1 cellular context compared by ENCODE assay signal in the genomic region with DNA sequence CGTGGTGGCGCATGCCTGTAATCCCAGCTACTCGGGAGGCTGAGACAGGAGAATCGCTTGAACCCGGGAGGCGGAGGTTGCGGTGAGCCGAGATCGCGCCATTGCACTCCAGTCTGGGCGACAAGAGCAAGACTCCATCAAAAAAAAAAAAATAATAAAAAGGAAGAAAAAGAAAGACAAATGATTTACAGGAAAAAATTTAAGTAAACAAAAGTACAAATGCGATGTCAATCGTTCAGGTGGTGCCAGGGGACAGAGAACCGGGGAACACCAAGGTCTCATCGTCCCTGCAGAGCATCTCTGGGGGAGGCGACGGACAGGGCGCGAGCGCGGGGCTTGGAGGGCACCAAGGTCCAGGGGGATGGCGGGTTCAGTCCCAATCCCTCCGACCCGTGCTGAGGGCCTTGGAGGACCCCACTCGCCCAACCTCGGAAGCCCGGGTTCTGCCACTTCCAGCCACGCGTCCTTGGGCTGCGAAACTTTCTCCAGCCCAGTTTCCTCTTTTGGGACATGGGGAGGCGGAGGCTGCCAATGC.
TF ChIP-seq lines count a peak whose summit lies in the region.

No MANE protein-coding gene starts in this region.

TF ChIP-seq in HCT116, 20 proteins besides CTCF, POLR2A, EP300 and RAD21:
- TF ChIP-seq SIN3A (IDR thresholded peaks at IDR 0.05; ENCODE audit: low read depth): no peak
- TF ChIP-seq SRF (IDR thresholded peaks at IDR 0.05; ENCODE audit: low read depth): no peak
- no peak for TF ChIP-seq CEBPB (IDR thresholded peaks at IDR 0.05; ENCODE audit: low read depth)
- no peak for TF ChIP-seq ZNF274 (IDR thresholded peaks at IDR 0.05; ENCODE audit: low read depth, low read length)
- TF ChIP-seq, protein P1, sequence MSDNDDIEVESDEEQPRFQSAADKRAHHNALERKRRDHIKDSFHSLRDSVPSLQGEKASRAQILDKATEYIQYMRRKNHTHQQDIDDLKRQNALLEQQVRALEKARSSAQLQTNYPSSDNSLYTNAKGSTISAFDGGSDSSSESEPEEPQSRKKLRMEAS (IDR thresholded peaks at IDR 0.05): no peak
- no peak for TF ChIP-seq POLR2AphosphoS5 (IDR thresholded peaks at IDR 0.05; ENCODE audit: low read depth, low read length)
- no peak for TF ChIP-seq EGR1 (IDR thresholded peaks at IDR 0.05; ENCODE audit: low read depth)
- TF ChIP-seq, protein P2, sequence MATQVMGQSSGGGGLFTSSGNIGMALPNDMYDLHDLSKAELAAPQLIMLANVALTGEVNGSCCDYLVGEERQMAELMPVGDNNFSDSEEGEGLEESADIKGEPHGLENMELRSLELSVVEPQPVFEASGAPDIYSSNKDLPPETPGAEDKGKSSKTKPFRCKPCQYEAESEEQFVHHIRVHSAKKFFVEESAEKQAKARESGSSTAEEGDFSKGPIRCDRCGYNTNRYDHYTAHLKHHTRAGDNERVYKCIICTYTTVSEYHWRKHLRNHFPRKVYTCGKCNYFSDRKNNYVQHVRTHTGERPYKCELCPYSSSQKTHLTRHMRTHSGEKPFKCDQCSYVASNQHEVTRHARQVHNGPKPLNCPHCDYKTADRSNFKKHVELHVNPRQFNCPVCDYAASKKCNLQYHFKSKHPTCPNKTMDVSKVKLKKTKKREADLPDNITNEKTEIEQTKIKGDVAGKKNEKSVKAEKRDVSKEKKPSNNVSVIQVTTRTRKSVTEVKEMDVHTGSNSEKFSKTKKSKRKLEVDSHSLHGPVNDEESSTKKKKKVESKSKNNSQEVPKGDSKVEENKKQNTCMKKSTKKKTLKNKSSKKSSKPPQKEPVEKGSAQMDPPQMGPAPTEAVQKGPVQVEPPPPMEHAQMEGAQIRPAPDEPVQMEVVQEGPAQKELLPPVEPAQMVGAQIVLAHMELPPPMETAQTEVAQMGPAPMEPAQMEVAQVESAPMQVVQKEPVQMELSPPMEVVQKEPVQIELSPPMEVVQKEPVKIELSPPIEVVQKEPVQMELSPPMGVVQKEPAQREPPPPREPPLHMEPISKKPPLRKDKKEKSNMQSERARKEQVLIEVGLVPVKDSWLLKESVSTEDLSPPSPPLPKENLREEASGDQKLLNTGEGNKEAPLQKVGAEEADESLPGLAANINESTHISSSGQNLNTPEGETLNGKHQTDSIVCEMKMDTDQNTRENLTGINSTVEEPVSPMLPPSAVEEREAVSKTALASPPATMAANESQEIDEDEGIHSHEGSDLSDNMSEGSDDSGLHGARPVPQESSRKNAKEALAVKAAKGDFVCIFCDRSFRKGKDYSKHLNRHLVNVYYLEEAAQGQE (IDR thresholded peaks at IDR 0.05; ENCODE audit: low read depth): no peak
- TF ChIP-seq TCF7L2 (IDR thresholded peaks at IDR 0.05; ENCODE audit: borderline replicate concordance, extremely low read depth, insufficient read depth, insufficient read length): no peak
- TF ChIP-seq JUND (IDR thresholded peaks at IDR 0.05): no peak
- TF ChIP-seq EZH2phosphoT487 (IDR thresholded peaks at IDR 0.05; ENCODE audit: borderline replicate concordance): no peak
- TF ChIP-seq, protein P3, sequence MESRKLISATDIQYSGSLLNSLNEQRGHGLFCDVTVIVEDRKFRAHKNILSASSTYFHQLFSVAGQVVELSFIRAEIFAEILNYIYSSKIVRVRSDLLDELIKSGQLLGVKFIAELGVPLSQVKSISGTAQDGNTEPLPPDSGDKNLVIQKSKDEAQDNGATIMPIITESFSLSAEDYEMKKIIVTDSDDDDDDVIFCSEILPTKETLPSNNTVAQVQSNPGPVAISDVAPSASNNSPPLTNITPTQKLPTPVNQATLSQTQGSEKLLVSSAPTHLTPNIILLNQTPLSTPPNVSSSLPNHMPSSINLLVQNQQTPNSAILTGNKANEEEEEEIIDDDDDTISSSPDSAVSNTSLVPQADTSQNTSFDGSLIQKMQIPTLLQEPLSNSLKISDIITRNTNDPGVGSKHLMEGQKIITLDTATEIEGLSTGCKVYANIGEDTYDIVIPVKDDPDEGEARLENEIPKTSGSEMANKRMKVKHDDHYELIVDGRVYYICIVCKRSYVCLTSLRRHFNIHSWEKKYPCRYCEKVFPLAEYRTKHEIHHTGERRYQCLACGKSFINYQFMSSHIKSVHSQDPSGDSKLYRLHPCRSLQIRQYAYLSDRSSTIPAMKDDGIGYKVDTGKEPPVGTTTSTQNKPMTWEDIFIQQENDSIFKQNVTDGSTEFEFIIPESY (IDR thresholded peaks at IDR 0.05; ENCODE audit: extremely low read depth, insufficient replicate concordance, low read length): no peak
